9 cellular contexts compared by ENCODE assay signal in genomic region chr7:24882989-24883631, GRCh38.
DNase-seq lines count a peak whose midpoint lies in the region; ATAC-seq and TF ChIP-seq lines count a peak whose summit lies in the region.
"Had no signal": no experiment of that assay in that cellular context is flagged by ENCODE, and none has a peak within 500 bp of the region (broad histone marks: within the 10 kb centered on the region; RNA-seq: fewer than 3 reads in every experiment).

No MANE protein-coding gene starts in this region.

- DNase-seq in Calu3: no peak
- DNase-seq in NAMALWA (ENCODE audit: low spot score): peak; percentile 53
- DNase-seq in choroid plexus epithelial cell (ENCODE audit: low read depth): peak; percentile 92
- peak; percentile 91 for DNase-seq in posterior vena cava (ENCODE audit: low spot score)
- DNase-seq in T-helper 9 cell: no peak
- DNase-seq in coronary artery (ENCODE audit: low spot score): no peak
- DNase-seq in middle frontal gyrus (ENCODE audit: extremely low spot score, low spot score): no peak

- peak overlapping the region; percentile 3 for H3K27ac Mint-ChIP-seq in Calu3 (ENCODE audit: unreplicated experiment)

- H3K27me3 Mint-ChIP-seq in Calu3 (ENCODE audit: unreplicated experiment): no peaks in the 10 kb centered on the region

- H3K4me3 ChIP-seq in choroid plexus epithelial cell (ENCODE audit: low read depth, low read length) (no peak overlapping the region), coronary artery (no peak overlapping the region)
- H3K4me3 ChIP-seq: K562 had no signal

- intact Hi-C loops in Calu3 (cut with micrococcal nuclease; ENCODE audit: unreplicated experiment): loop anchor here (10.0 kb wide), 1 partner anchor 212 kb away; no protein-coding TSS in a partner anchor
- intact Hi-C loops in posterior vena cava (cut with DNase I): no loop called here

- no TSS peak for BruUV-seq in Calu3 (replicated peaks; lab: Mats Ljungman, UMichigan)

- no peaks in the 10 kb centered on the region for H3K4me1 Mint-ChIP-seq in Calu3 (ENCODE audit: low read depth, unreplicated experiment)

- no peak for ATAC-seq in GM18868 (IDR thresholded peaks at IDR 0.05; ENCODE audit: unreplicated experiment)
- ATAC-seq: K562 had no signal

- peaks cover 16% of the 10 kb centered on the region for H3K36me3 Mint-ChIP-seq in Calu3 (ENCODE audit: insufficient read depth, unreplicated experiment)

- no peaks in the 10 kb centered on the region for H3K9me3 Mint-ChIP-seq in Calu3 (ENCODE audit: low read depth, unreplicated experiment)

- CTCF ChIA-PET in Calu3 (lab: Charles Lee): interaction anchor here (1.6 to 2.0 kb wide), 2 partner anchors 9 to 25 kb away, joined by 4 to 5 read pairs; no protein-coding TSS in a partner anchor

- no peak overlapping the region for H3K27ac ChIP-seq in coronary artery

- H3K4me3 Mint-ChIP-seq in Calu3 (ENCODE audit: low read depth, unreplicated experiment): no peak overlapping the region

- TF ChIP-seq CTCF in Calu3 (IDR thresholded peaks at IDR 0.05; ENCODE audit: unreplicated experiment) (no peak), choroid plexus epithelial cell (conservative IDR thresholded peaks at IDR 0.05; ENCODE audit: low read depth, low read length) (no peak), coronary artery (IDR thresholded peaks at IDR 0.05) (no peak)

Comparison
In these comparisons a context has a peak if more than half of its experiments do, and no peak if none do; other contexts are left out.
1. DNase-seq: peak in NAMALWA (single experiment), choroid plexus epithelial cell (single experiment) and posterior vena cava (single experiment); none in Calu3 (single experiment), T-helper 9 cell (single experiment), coronary artery (single experiment) and middle frontal gyrus (single experiment).